Comparison of ENCODE assay signal across 8 cellular contexts in the genomic region with DNA sequence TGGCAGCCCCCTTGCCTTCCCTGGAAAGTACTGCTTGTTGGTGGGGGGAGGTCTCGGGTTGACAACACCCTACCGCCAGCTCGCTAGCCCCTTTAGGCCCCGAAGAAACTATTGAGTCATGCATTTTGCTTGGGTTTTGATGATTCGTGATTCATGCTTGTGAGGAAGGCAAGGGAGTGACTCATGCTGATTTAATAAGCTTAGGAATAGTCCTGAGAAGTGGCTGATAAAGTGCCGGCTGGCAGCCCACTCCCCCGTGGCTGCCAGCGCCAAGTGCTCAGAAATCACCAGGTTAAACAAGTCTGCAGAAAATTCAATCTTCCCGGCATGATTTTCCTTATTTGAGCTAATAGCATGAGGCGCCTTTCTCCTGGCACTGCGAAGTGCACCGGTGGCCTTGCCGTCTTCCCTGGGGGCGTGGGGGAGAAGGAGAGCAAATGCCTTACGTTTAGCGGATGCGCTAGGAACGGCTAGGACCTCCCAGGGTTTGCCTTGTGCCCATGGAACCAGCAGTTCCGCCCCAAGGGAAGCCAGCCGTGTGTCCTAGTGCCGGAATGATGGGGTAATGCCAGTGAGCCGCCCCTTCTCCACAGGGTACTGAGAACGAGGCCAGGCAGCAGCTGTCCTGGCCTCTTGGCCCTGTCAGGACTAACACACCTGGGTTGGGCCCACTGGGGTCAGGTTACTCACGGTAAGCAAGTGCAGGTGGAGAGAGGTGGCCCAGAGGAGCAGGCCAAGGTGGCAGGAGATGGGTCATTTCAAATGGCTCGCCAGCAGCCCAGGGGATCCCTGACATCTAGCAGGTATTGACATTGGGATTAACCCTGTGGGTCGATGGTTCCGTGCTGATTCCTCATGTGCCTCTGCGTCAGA.
A peak's percentile ranks its signal among the peaks of the same experiment; 100 is the strongest.
DNase-seq lines count a peak whose midpoint lies in the region; ATAC-seq and TF ChIP-seq lines count a peak whose summit lies in the region.

No MANE protein-coding gene starts in this region.

- no peak overlapping the region for H2BK120ac ChIP-seq in neuronal stem cell (ENCODE audit: low read depth, low read length)

- peak overlapping the region; percentile 43 for H2AK5ac ChIP-seq in neuronal stem cell (ENCODE audit: low read depth, low read length)

- ATAC-seq in GM19463 (IDR thresholded peaks at IDR 0.05; ENCODE audit: unreplicated experiment), result no peak

- no peak overlapping the region for H2BK5ac ChIP-seq in neuronal stem cell (ENCODE audit: low read length)

- no peak overlapping the region for H3K14ac ChIP-seq in neuronal stem cell (ENCODE audit: low read length)

- H3K36me3 ChIP-seq in neuronal stem cell (replicated peaks in 1 of 2; ENCODE audit: control insufficient read depth in 2 of 2, insufficient read depth in 2 of 2, low read length in 2 of 2), result peaks cover 0 to 2% of the 10 kb centered on the region in 2 donors

- WGBS in neuronal stem cell (ENCODE audit: extremely low coverage in 2 of 2, insufficient read length in 2 of 2, insufficient replicate concordance in 1 of 2), 2 donors, result no CpG with 5 or more reads among the region's 28 CpGs

- H3K4ac ChIP-seq in neuronal stem cell (ENCODE audit: low read length), result no peak overlapping the region

- H3K4me3 ChIP-seq in choroid plexus epithelial cell (ENCODE audit: low read depth, low read length) (no peak overlapping the region), neuronal stem cell (ENCODE audit: low read length in 2 of 2) (no peak overlapping the region)

- no peak overlapping the region for H2BK12ac ChIP-seq in neuronal stem cell (ENCODE audit: low read length)

- H3K18ac ChIP-seq in neuronal stem cell (ENCODE audit: low read length), result peak overlapping the region; percentile 46

- peak overlapping the region; percentile 12 for H2BK15ac ChIP-seq in neuronal stem cell (ENCODE audit: low read length)

- H3K4me2 ChIP-seq in neuronal stem cell (ENCODE audit: insufficient read depth, low read length, poor library complexity, severe bottlenecking), result no peak overlapping the region

- H3K9me3 ChIP-seq in neuronal stem cell (replicated peaks in 1 of 2; ENCODE audit: control insufficient read depth in 2 of 2, insufficient read depth in 1 of 2, low read depth in 1 of 2, low read length in 2 of 2), result peaks cover 0 to 4% of the 10 kb centered on the region in 2 donors

- no peak overlapping the region for H3K27ac ChIP-seq in neuronal stem cell (replicated peaks; ENCODE audit: low read length)

- TF ChIP-seq CTCF in choroid plexus epithelial cell (conservative IDR thresholded peaks at IDR 0.05; ENCODE audit: low read depth, low read length), result no peak

- DNase-seq in GM04503 (ENCODE audit: low read depth) (peak; percentile 75), NCI-H460 (ENCODE audit: extremely low read depth, low read depth) (peak; percentile 82), choroid plexus epithelial cell (ENCODE audit: low read depth) (peak; percentile 90), neuronal stem cell (ENCODE audit: low spot score) (no peak), globus pallidus (ENCODE audit: low spot score) (no peak), germinal center (ENCODE audit: low spot score) (no peak), cortex of kidney (lab: John Stamatoyannopoulos, UW) (no peak)

- no peak overlapping the region for H4K8ac ChIP-seq in neuronal stem cell (ENCODE audit: low read depth, low read length)

- no peak overlapping the region for H3K23ac ChIP-seq in neuronal stem cell (ENCODE audit: low read depth, low read length, poor library complexity)

- no peak overlapping the region for H4K91ac ChIP-seq in neuronal stem cell (ENCODE audit: low read depth, low read length, poor library complexity)

- peaks cover 0 to 28% of the 10 kb centered on the region in 2 donors for H3K4me1 ChIP-seq in neuronal stem cell (ENCODE audit: control insufficient read depth in 2 of 2, insufficient read depth in 1 of 2, low read depth in 1 of 2, low read length in 2 of 2)

- H2AFZ ChIP-seq in neuronal stem cell (ENCODE audit: low read length), result peak overlapping the region; percentile 34

- no peaks in the 10 kb centered on the region for H3K79me1 ChIP-seq in neuronal stem cell (ENCODE audit: low read depth, low read length)

- H3K9ac ChIP-seq in neuronal stem cell (ENCODE audit: low read depth, low read length, poor library complexity), result no peak overlapping the region

- no peaks in the 10 kb centered on the region for H3K27me3 ChIP-seq in neuronal stem cell (ENCODE audit: control insufficient read depth in 3 of 3, insufficient read depth in 3 of 3, low read depth in 1 of 3, low read length in 3 of 3)

Comparison
In these comparisons a context has a peak if more than half of its experiments do, and no peak if none do; other contexts are left out.
1. DNase-seq: peak in GM04503 (single experiment), NCI-H460 (single experiment) and choroid plexus epithelial cell (single experiment); none in neuronal stem cell (single experiment), globus pallidus (single experiment), germinal center (single experiment) and cortex of kidney (single experiment).